33 cellular contexts compared by ENCODE assay signal in genomic region chr14:41096131-41096530, GRCh38.
DNase-seq lines count a peak whose midpoint lies in the region; ATAC-seq and TF ChIP-seq lines count a peak whose summit lies in the region.
"Had no signal": no experiment of that assay in that cellular context is flagged by ENCODE, and none has a peak within 500 bp of the region (broad histone marks: within the 10 kb centered on the region; RNA-seq: fewer than 3 reads in every experiment).

No MANE protein-coding gene starts in this region.

- H3K36me3 ChIP-seq in hepatocyte (replicated peaks; ENCODE audit: insufficient read depth, low read depth) (no peaks in the 10 kb centered on the region), psoas muscle (ENCODE audit: insufficient read depth in 1 of 2, low read depth in 1 of 2) (no peaks in the 10 kb centered on the region), HAP-1 (replicated peaks) (no peaks in the 10 kb centered on the region)
- H3K36me3 ChIP-seq: BE2C; BLaER1; BLaER1 treated with 17β-estradiol and CSF1 and Interleukin-3, amounts not matched to agents 10 nM and 100 nM had no signal

- H2AFZ ChIP-seq in hepatocyte = no peak overlapping the region

- no peaks in the 10 kb centered on the region for H3K4me1 ChIP-seq in hepatocyte (ENCODE audit: insufficient read depth)
- H3K4me1 ChIP-seq in psoas muscle = no peaks in the 10 kb centered on the region
- H3K4me1 ChIP-seq in HAP-1 = no peaks in the 10 kb centered on the region
- H3K4me1 ChIP-seq: A549; BE2C; BLaER1; BLaER1 treated with 17β-estradiol and CSF1 and Interleukin-3, amounts not matched to agents 10 nM and 100 nM; Caco-2 had no signal

- H3K4me3 ChIP-seq in hepatocyte (no peak overlapping the region), psoas muscle (no peak overlapping the region), HAP-1 (no peak overlapping the region)
- H3K4me3 ChIP-seq: A549; BLaER1; BLaER1 treated with 17β-estradiol and CSF1 and Interleukin-3, amounts not matched to agents 10 nM and 100 nM had no signal

- peak; percentile 0 for DNase-seq in HuH-7 (ENCODE audit: low spot score)
- peak; percentile 1 for DNase-seq in SW480 (ENCODE audit: low spot score)
- DNase-seq in hepatocyte (ENCODE audit: low spot score) = peak; percentile 28
- no peak for DNase-seq in psoas muscle
- no peak for DNase-seq in HAP-1 (ENCODE audit: low spot score in 2 of 2)
- no peak for DNase-seq in central memory CD4-positive, alpha-beta T cell
- DNase-seq in activated CD4-positive, alpha-beta T cell treated with anti-CD3 and anti-CD28 coated beads, Interleukin-2, amount 50 U/mL, for 48 hours = no peak
- DNase-seq: 8988T; ACHN; AML-193; BE2C; C1 segment of cervical spinal cord; Caco-2; Calu3; CD4-positive, alpha-beta memory T cell; CD4-positive, alpha-beta T cell; CD4-positive, CD25-positive, alpha-beta regulatory T cell; CD8-positive, alpha-beta memory T cell; CD8-positive, alpha-beta T cell; COR-L47; DMS 273 treated with DMSO at 0.1 percent for 48 hours; DMS153; DMS53; DMS79; DMS79 treated with DMSO at 0.1 percent for 48 hours; DND-41; EL had no signal

- H3K27ac ChIP-seq in hepatocyte (no peak overlapping the region), psoas muscle (no peak overlapping the region)
- H3K27ac ChIP-seq: 22Rv1; A549; BLaER1; BLaER1 treated with 17β-estradiol and CSF1 and Interleukin-3, amounts not matched to agents 10 nM and 100 nM; C4-2B had no signal

- no peaks in the 10 kb centered on the region for H3K9me3 ChIP-seq in hepatocyte (ENCODE audit: low read depth)
- H3K9me3 ChIP-seq in psoas muscle = no peaks in the 10 kb centered on the region
- no peaks in the 10 kb centered on the region for H3K9me3 ChIP-seq in HAP-1
- H3K9me3 ChIP-seq: A549, BE2C, BLaER1, Caco-2 had no signal

- WGBS in hepatocyte (ENCODE audit: low lambda C conversion rate, missing lambda C conversion rate) = 86% methylated on average over 4 of the region's 4 CpGs
- 71 to 81% (median 72%) methylated on average over 4 of the region's 4 CpGs for WGBS in psoas muscle, 3 donors

- H4K20me1 ChIP-seq in hepatocyte (ENCODE audit: insufficient read depth, poor library complexity, severe bottlenecking) = no peaks in the 10 kb centered on the region
- H4K20me1 ChIP-seq: BLaER1; BLaER1 treated with 17β-estradiol and CSF1 and Interleukin-3, amounts not matched to agents 10 nM and 100 nM had no signal

- peak in 3 of 4 donors; percentile 55 to 97 (median 87) for ATAC-seq in psoas muscle
- ATAC-seq in HG02870 (IDR thresholded peaks at IDR 0.05; ENCODE audit: unreplicated experiment) = no peak
- ATAC-seq: A549; CD8-positive, alpha-beta T cell had no signal

- H3K27me3 ChIP-seq in hepatocyte = no peaks in the 10 kb centered on the region
- no peaks in the 10 kb centered on the region for H3K27me3 ChIP-seq in psoas muscle (ENCODE audit: insufficient read depth in 3 of 3, low read length in 2 of 3)
- no peaks in the 10 kb centered on the region for H3K27me3 ChIP-seq in HAP-1 (ENCODE audit: low read depth)
- H3K27me3 ChIP-seq: BE2C; BLaER1; BLaER1 treated with 17β-estradiol and CSF1 and Interleukin-3, amounts not matched to agents 10 nM and 100 nM had no signal

- H3K79me2 ChIP-seq in hepatocyte = no peaks in the 10 kb centered on the region

- intact Hi-C loops in psoas muscle (cut with DNase I) = no loop called here

- in situ Hi-C loops in HAP-1 (cut with MboI; ENCODE audit: low sequenced_read_pairs) = no loop called here

- H3K9me2 ChIP-seq in hepatocyte (replicated peaks; ENCODE audit: insufficient read depth) = no peaks in the 10 kb centered on the region

- H3K4me2 ChIP-seq in hepatocyte = no peak overlapping the region
- H3K4me2 ChIP-seq: A549; BLaER1; BLaER1 treated with 17β-estradiol and CSF1 and Interleukin-3, amounts not matched to agents 10 nM and 100 nM had no signal

- TF ChIP-seq CTCF in hepatocyte (IDR thresholded peaks at IDR 0.05; ENCODE audit: poor library complexity) (no peak), psoas muscle (IDR thresholded peaks at IDR 0.05) (no peak)

Comparison
In these comparisons a context has a peak if more than half of its experiments do, and no peak if none do; other contexts are left out.
1. DNase-seq: peak in HuH-7 (single experiment), SW480 (single experiment) and hepatocyte (single experiment); none in psoas muscle (0 of 2), HAP-1 (0 of 2), central memory CD4-positive, alpha-beta T cell (single experiment) and activated CD4-positive, alpha-beta T cell treated with anti-CD3 and anti-CD28 coated beads, Interleukin-2, amount 50 U/mL, for 48 hours (0 of 2).